ENCODE assay signal across 1 cellular context in genomic region chr7:155860840-155861479, GRCh38.
A peak's percentile ranks its signal among the peaks of the same experiment; 100 is the strongest.
TF ChIP-seq lines count a peak whose summit lies in the region.

No MANE protein-coding gene starts in this region.

TF ChIP-seq in A549, 52 proteins besides CTCF, POLR2A, EP300 and RAD21 (continued from another document):
- peak; percentile 90 for TF ChIP-seq HES2 (IDR thresholded peaks at IDR 0.05)
- no peak for TF ChIP-seq PHF8 (IDR thresholded peaks at IDR 0.05; ENCODE audit: borderline replicate concordance, low read depth)
- TF ChIP-seq, protein P1, sequence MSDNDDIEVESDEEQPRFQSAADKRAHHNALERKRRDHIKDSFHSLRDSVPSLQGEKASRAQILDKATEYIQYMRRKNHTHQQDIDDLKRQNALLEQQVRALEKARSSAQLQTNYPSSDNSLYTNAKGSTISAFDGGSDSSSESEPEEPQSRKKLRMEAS (IDR thresholded peaks at IDR 0.05): peak; percentile 61
- no peak for TF ChIP-seq ZNF302 (CRISPR knock-in tag; IDR thresholded peaks at IDR 0.05)
